In genomic region chr9:70285246-70285645, GRCh38 we compare ENCODE assay signal across 22 cellular contexts. TPM values are rescaled to one million over a fixed set of nuclear protein-coding genes. Genes with fewer than 3 reads are reported as not detected.
DNase-seq lines count a peak whose midpoint lies in the region; ATAC-seq and TF ChIP-seq lines count a peak whose summit lies in the region.
"Had no signal": no experiment of that assay in that cellular context is flagged by ENCODE, and none has a peak within 500 bp of the region (broad histone marks: within the 10 kb centered on the region; RNA-seq: fewer than 3 reads in every experiment).

No MANE protein-coding gene starts in this region.

- no peak overlapping the region for H2BK5ac ChIP-seq in mesenchymal stem cell (ENCODE audit: low read depth, low read length, poor library complexity, severe bottlenecking)

- H2AK5ac ChIP-seq in mesenchymal stem cell (ENCODE audit: low read length, severe bottlenecking), result no peak overlapping the region

- POLR2A ChIA-PET in A673 (lab: Charles Lee; ENCODE audit: low non-redundant PET), result no interaction called here

- no peak overlapping the region for H3K23ac ChIP-seq in mesenchymal stem cell (ENCODE audit: low read length in 2 of 2)

- no peak overlapping the region for H3K4me2 ChIP-seq in mesenchymal stem cell (ENCODE audit: low read length, poor library complexity, severe bottlenecking)

- no peak overlapping the region for H2BK120ac ChIP-seq in mesenchymal stem cell (ENCODE audit: low read depth, low read length)

- no peak overlapping the region for H3K4ac ChIP-seq in mesenchymal stem cell (ENCODE audit: low read depth in 1 of 2, low read length in 2 of 2)

- H3K27ac ChIP-seq in A673 (ENCODE audit: low read depth, low read length, poor library complexity, severe bottlenecking) (no peak overlapping the region), mesenchymal stem cell (ENCODE audit: low read length, poor library complexity, severe bottlenecking) (no peak overlapping the region)
- H3K27ac ChIP-seq: epithelial cell of prostate, psoas muscle, upper lobe of right lung had no signal

- ATAC-seq in HG02623 (IDR thresholded peaks at IDR 0.05; ENCODE audit: unreplicated experiment) (no peak), HG02610 (IDR thresholded peaks at IDR 0.05; ENCODE audit: unreplicated experiment) (no peak), GM21447 (IDR thresholded peaks at IDR 0.05; ENCODE audit: unreplicated experiment) (no peak)
- ATAC-seq: naive thymus-derived CD4-positive, alpha-beta T cell; psoas muscle; stimulated activated naive CD8-positive, alpha-beta T cell treated with anti-CD3 and anti-CD28 coated beads, Interleukin-15, Interleukin-2, amounts not matched to agents 100 U/mL and 50 U/mL, for 24 hours; upper lobe of right lung had no signal

- H3K14ac ChIP-seq in mesenchymal stem cell (ENCODE audit: low read length in 2 of 2), result no peak overlapping the region

- no TSS peak for BruUV-seq in A673 (replicated peaks; lab: Mats Ljungman, UMichigan)

- H3K79me1 ChIP-seq in mesenchymal stem cell (replicated peaks; ENCODE audit: low read length, poor library complexity, severe bottlenecking), result peaks cover 5% of the 10 kb centered on the region

- no peaks in the 10 kb centered on the region for H3K27me3 ChIP-seq in A673 (replicated peaks; ENCODE audit: insufficient read depth, low read depth, low read length, poor library complexity)
- no peaks in the 10 kb centered on the region for H3K27me3 ChIP-seq in mesenchymal stem cell (ENCODE audit: control insufficient read depth in 1 of 2, insufficient read depth in 1 of 2, low read length in 2 of 2)
- H3K27me3 ChIP-seq: upper lobe of right lung had no signal

- H3K9me3 ChIP-seq in A673 (ENCODE audit: low read depth, low read length, poor library complexity, severe bottlenecking), result no peaks in the 10 kb centered on the region
- H3K9me3 ChIP-seq in mesenchymal stem cell (ENCODE audit: control insufficient read depth, low read length), result no peaks in the 10 kb centered on the region
- H3K9me3 ChIP-seq: HAP-1, psoas muscle, upper lobe of right lung had no signal

- no peak overlapping the region for H4K8ac ChIP-seq in mesenchymal stem cell (ENCODE audit: low read length)

- WGBS in mesenchymal stem cell, result 23% methylated on average over 2 of the region's 3 CpGs

- CTCF ChIA-PET in A673 (lab: Charles Lee), result no interaction called here

- no peak overlapping the region for H2AFZ ChIP-seq in mesenchymal stem cell (ENCODE audit: low read depth, low read length)

- no peak overlapping the region for H3K18ac ChIP-seq in mesenchymal stem cell (ENCODE audit: low read depth in 1 of 2, low read length in 2 of 2)

- H3K9ac ChIP-seq in mesenchymal stem cell (ENCODE audit: low read length), result no peak overlapping the region

- H2BK12ac ChIP-seq in mesenchymal stem cell (ENCODE audit: low read length in 2 of 2), result no peak overlapping the region

- no peak overlapping the region for H4K91ac ChIP-seq in mesenchymal stem cell (ENCODE audit: low read length)

- H3K4me3 ChIP-seq in A673 (ENCODE audit: low read depth, low read length, poor library complexity, severe bottlenecking) (no peak overlapping the region), fibroblast of pulmonary artery (replicated peaks; ENCODE audit: low read depth, low read length) (no peak overlapping the region), mesenchymal stem cell (ENCODE audit: insufficient read depth in 1 of 2, low read depth in 1 of 2, low read length in 2 of 2) (no peak overlapping the region)
- H3K4me3 ChIP-seq: HAP-1, psoas muscle, upper lobe of right lung had no signal

- TF ChIP-seq CTCF in A673 (conservative IDR thresholded peaks at IDR 0.05; ENCODE audit: low read depth, low read length) (no peak), fibroblast of pulmonary artery (IDR thresholded peaks at IDR 0.05; ENCODE audit: low read length, missing control alignments) (no peak)

- H3K36me3 ChIP-seq in A673 (ENCODE audit: insufficient read depth, low read length, poor library complexity, severe bottlenecking), result peaks cover 38% of the 10 kb centered on the region
- H3K36me3 ChIP-seq in mesenchymal stem cell (ENCODE audit: control insufficient read depth in 1 of 2, insufficient read depth in 2 of 2, low read depth in 1 of 2, low read length in 2 of 2), result peaks cover 14 to 89% of the 10 kb centered on the region in 2 experiments

- no peak overlapping the region for H2BK15ac ChIP-seq in mesenchymal stem cell (ENCODE audit: low read depth, poor library complexity, severe bottlenecking)

- H3K4me1 ChIP-seq in A673 (ENCODE audit: insufficient read depth, low read length, poor library complexity, severe bottlenecking), result peaks cover 9% of the 10 kb centered on the region
- H3K4me1 ChIP-seq in mesenchymal stem cell (ENCODE audit: control insufficient read depth, insufficient read depth, low read depth, low read length), result no peaks in the 10 kb centered on the region
- H3K4me1 ChIP-seq: psoas muscle had no signal

- intact Hi-C loops in A673 (cut with micrococcal nuclease; ENCODE audit: unreplicated experiment), result no loop called here

- DNase-seq in A673 (ENCODE audit: low spot score), result peak; percentile 21
- DNase-seq in HCEC 1CT, result peak; percentile 52
- peak; percentile 93 for DNase-seq in fibroblast of pulmonary artery (ENCODE audit: low read depth)
- DNase-seq in mesenchymal stem cell, result peak; percentile 80
- DNase-seq in glomerular visceral epithelial cell (ENCODE audit: extremely low spot score), result no peak
- DNase-seq: activated CD4-positive, alpha-beta T cell treated with anti-CD3 and anti-CD28 coated beads, Interleukin-2, amount 10 ng/mL, durations not matched to agents 24 days and 14 days; activated naive CD4-positive, alpha-beta T cell treated with anti-CD3 and anti-CD28 coated beads for 36 hours; Calu3; cortex of kidney; GF-D8; naive thymus-derived CD4-positive, alpha-beta T cell; NCI-H2029 treated with DMSO at 0.1 percent for 48 hours; NCI-H526 treated with DMSO at 0.1 percent for 48 hours; psoas muscle; stimulated activated CD4-positive, alpha-beta T cell treated with anti-CD3 and anti-CD28 coated beads, Interleukin-15, amount 100 ng/mL, for 24 hours; stimulated activated naive CD8-positive, alpha-beta T cell treated with anti-CD3 and anti-CD28 coated beads, Interleukin-15, Interleukin-2, amounts not matched to agents 100 U/mL and 50 U/mL, for 24 hours; upper lobe of right lung had no signal

RNA-seq across cellular contexts. Expression of gene SMC5, which starts 26.5 kb away (rescaled TPM):
- 26.4 and 26.5 TPM in 2 replicates for total RNA-seq in A673 (2021)
- 22.6 TPM for polyA plus RNA-seq in mesenchymal stem cell (2013, experiment 1 of 2)
- 22.2 TPM for polyA plus RNA-seq in mesenchymal stem cell (2013, experiment 2 of 2)
